In genomic region chr16:58236231-58236690, GRCh38 we compare ENCODE assay signal across 1 cellular context.
TF ChIP-seq lines count a peak whose summit lies in the region.

No MANE protein-coding gene starts in this region.

TF ChIP-seq in HEK293, 187 proteins besides CTCF, POLR2A, EP300 and RAD21 (continued from another document and continues in another):
- TF ChIP-seq ZSCAN4 (tag by site-specific recombination; IDR thresholded peaks at IDR 0.05): no peak
- TF ChIP-seq ZNF580 (tag by site-specific recombination; IDR thresholded peaks at IDR 0.05): 0 out of 2 replicates have a peak, but pooled peaks have one; percentile 14
- no peak for TF ChIP-seq ZNF777 (tag by site-specific recombination; IDR thresholded peaks at IDR 0.05; ENCODE audit: borderline replicate concordance)
- TF ChIP-seq REPIN1 (tag by site-specific recombination; IDR thresholded peaks at IDR 0.05; ENCODE audit: low read depth): no peak
- no peak for TF ChIP-seq ZNF529 (tag by site-specific recombination; IDR thresholded peaks at IDR 0.05; ENCODE audit: insufficient replicate concordance)
- no peak for TF ChIP-seq ZNF792 (tag by site-specific recombination; IDR thresholded peaks at IDR 0.05)
- no peak for TF ChIP-seq ZNF175 (tag by site-specific recombination; IDR thresholded peaks at IDR 0.05)
- TF ChIP-seq PATZ1 (tag by site-specific recombination; IDR thresholded peaks at IDR 0.05): peak; percentile 53; the same call in 1 of the 2 replicates
- TF ChIP-seq GLIS1 (tag by site-specific recombination; IDR thresholded peaks at IDR 0.05): peak; percentile 51
- TF ChIP-seq ZBTB17 (tag by site-specific recombination; IDR thresholded peaks at IDR 0.05): peak; percentile 62
- TF ChIP-seq ZBTB8A (tag by site-specific recombination; IDR thresholded peaks at IDR 0.05): no peak
- no peak for TF ChIP-seq ZBTB44 (tag by site-specific recombination; IDR thresholded peaks at IDR 0.05)
- no peak for TF ChIP-seq MZF1 (tag by site-specific recombination; IDR thresholded peaks at IDR 0.05; ENCODE audit: borderline replicate concordance)
- TF ChIP-seq KLF16 (tag by site-specific recombination; IDR thresholded peaks at IDR 0.05): no peak
- TF ChIP-seq ZNF398 (tag by site-specific recombination; IDR thresholded peaks at IDR 0.05): peak; percentile 60
- TF ChIP-seq ZNF624 (tag by site-specific recombination; IDR thresholded peaks at IDR 0.05): no peak
- peak; percentile 99 for TF ChIP-seq ZBTB20 (tag by site-specific recombination; IDR thresholded peaks at IDR 0.05)
- no peak for TF ChIP-seq ZNF23 (tag by site-specific recombination; IDR thresholded peaks at IDR 0.05; ENCODE audit: borderline replicate concordance)
- peak; percentile 78 for TF ChIP-seq PRDM10 (tag by site-specific recombination; IDR thresholded peaks at IDR 0.05)
- no peak for TF ChIP-seq ZNF610 (tag by site-specific recombination; IDR thresholded peaks at IDR 0.05; ENCODE audit: borderline replicate concordance)
- TF ChIP-seq ZNF501 (tag by site-specific recombination; IDR thresholded peaks at IDR 0.05): no peak
- TF ChIP-seq KLF8 (tag by site-specific recombination; IDR thresholded peaks at IDR 0.05): 0 out of 2 replicates have a peak, but pooled peaks have one; percentile 21
- peak; percentile 77 for TF ChIP-seq ZXDB (tag by site-specific recombination; IDR thresholded peaks at IDR 0.05)
- TF ChIP-seq KLF10 (tag by site-specific recombination; IDR thresholded peaks at IDR 0.05): no peak
- TF ChIP-seq HOXA7 (CRISPR knock-in tag; IDR thresholded peaks at IDR 0.05; ENCODE audit: borderline replicate concordance): no peak
- TF ChIP-seq ZNF76 (tag by site-specific recombination; IDR thresholded peaks at IDR 0.05; ENCODE audit: borderline replicate concordance, low read depth): peak; percentile 91
- TF ChIP-seq ZNF394 (tag by site-specific recombination; IDR thresholded peaks at IDR 0.05; ENCODE audit: borderline replicate concordance): no peak
- no peak for TF ChIP-seq ZNF768 (tag by site-specific recombination; IDR thresholded peaks at IDR 0.05)
- no peak for TF ChIP-seq ZFP69B (tag by site-specific recombination; IDR thresholded peaks at IDR 0.05)
- peak; percentile 52; the same call in 1 of the 2 replicates for TF ChIP-seq SP3 (tag by site-specific recombination; IDR thresholded peaks at IDR 0.05)
- no peak for TF ChIP-seq ZSCAN16 (tag by site-specific recombination; IDR thresholded peaks at IDR 0.05)
- TF ChIP-seq ZNF600 (tag by site-specific recombination; IDR thresholded peaks at IDR 0.05): 0 out of 2 replicates have a peak, but pooled peaks have one; percentile 23
- TF ChIP-seq ZNF555 (tag by site-specific recombination; conservative IDR thresholded peaks at IDR 0.05): no peak
- no peak; the same call in 1 of the 2 replicates for TF ChIP-seq ZBTB11 (tag by site-specific recombination; conservative IDR thresholded peaks at IDR 0.05; ENCODE audit: low read depth)
- TF ChIP-seq ZNF510 (tag by site-specific recombination; IDR thresholded peaks at IDR 0.05; ENCODE audit: insufficient replicate concordance): no peak
- peak; percentile 59; the same call in 1 of the 2 replicates for TF ChIP-seq ZNF692 (tag by site-specific recombination; IDR thresholded peaks at IDR 0.05)
- TF ChIP-seq YY1 (tag by site-specific recombination; IDR thresholded peaks at IDR 0.05): no peak
- no peak for TF ChIP-seq WT1 (tag by site-specific recombination; IDR thresholded peaks at IDR 0.05)
- TF ChIP-seq ZNF335 (tag by site-specific recombination; conservative IDR thresholded peaks at IDR 0.05): peak; percentile 83
- no peak for TF ChIP-seq ZNF133 (tag by site-specific recombination; IDR thresholded peaks at IDR 0.05)
- no peak for TF ChIP-seq ZNF18 (tag by site-specific recombination; IDR thresholded peaks at IDR 0.05)
- TF ChIP-seq ZBTB48 (tag by site-specific recombination; IDR thresholded peaks at IDR 0.05): peak; percentile 96
- TF ChIP-seq ZBTB26 (tag by site-specific recombination; optimal IDR thresholded peaks at IDR 0.05): no peak
